In the genomic region with DNA sequence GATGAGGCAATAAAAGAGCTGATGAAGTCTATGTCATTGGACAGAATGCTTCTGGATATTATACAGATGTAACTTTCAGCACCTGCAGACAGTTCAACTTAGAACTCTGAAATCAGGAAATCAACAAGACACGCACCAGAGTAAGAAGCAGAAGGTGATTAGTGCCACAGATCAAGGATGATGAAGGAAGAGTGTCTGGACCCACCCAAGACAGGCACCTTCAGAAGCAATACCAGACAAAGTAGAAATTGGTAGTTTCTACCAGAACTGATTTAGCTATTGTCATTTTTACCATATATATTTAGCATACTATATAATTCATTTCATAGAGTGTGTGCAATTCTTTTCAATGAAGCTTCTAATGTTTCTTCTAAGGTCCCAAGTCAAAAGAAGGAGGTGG, we compare ENCODE assay signal across 11 cellular contexts.
"Had no signal": no experiment of that assay in that cellular context is flagged by ENCODE, and none has a peak within 500 bp of the region (broad histone marks: within the 10 kb centered on the region; RNA-seq: fewer than 3 reads in every experiment).

No MANE protein-coding gene starts in this region.

- H3K4me3 Mint-ChIP-seq: GM23338, H9, HFFc6 had no signal

- H3K36me3 ChIP-seq: HAP-1 had no signal

- H2AFZ ChIP-seq: GM23248 had no signal

- H3K4me2 ChIP-seq: GM23338 had no signal

- H3K27ac Mint-ChIP-seq: GM23338, H9, HFFc6 had no signal

- H3K4me1 ChIP-seq: HAP-1 had no signal

- DNase-seq: GM23248, GOT3, H7, H9, HCEC 1CT, HFFc6 had no signal

- ATAC-seq: GM23338, HCT116 had no signal

- H3K9me3 ChIP-seq: HAP-1 had no signal

- FAIRE-seq: H1, H54 had no signal

- H3K9ac ChIP-seq: GM23248 had no signal

- H3K4me3 ChIP-seq: GM23248, GM23338, HAP-1 had no signal

- H3K27ac ChIP-seq: GM23248 had no signal

- H3K9me3 Mint-ChIP-seq: GM23338, H9, HFFc6 had no signal
